Comparison of ENCODE assay signal across 17 cellular contexts in the genomic region with DNA sequence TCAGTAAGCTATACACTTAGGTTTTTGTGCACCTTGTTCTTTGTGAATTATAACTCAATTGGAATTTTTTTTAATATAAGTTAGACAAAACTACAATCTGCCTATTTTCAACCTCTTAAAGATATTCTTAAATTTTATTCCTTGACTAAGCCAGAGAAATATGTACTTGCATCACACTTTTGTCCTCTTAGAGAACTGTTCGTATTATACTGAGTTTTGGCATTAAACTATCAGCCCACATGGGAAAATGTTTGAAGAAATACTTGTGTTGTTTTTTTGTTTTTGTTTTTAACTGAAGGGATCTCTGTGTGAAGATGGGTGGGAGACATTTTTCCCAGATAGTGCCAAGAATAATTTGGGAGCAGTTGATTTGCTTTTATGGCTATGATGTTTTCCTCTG. TPM values are rescaled to one million over a fixed set of nuclear protein-coding genes. Genes with fewer than 3 reads are reported as not detected.
DNase-seq lines count a peak whose midpoint lies in the region; ATAC-seq and TF ChIP-seq lines count a peak whose summit lies in the region.
"Had no signal": no experiment of that assay in that cellular context is flagged by ENCODE, and none has a peak within 500 bp of the region (broad histone marks: within the 10 kb centered on the region; RNA-seq: fewer than 3 reads in every experiment).

No MANE protein-coding gene starts in this region.

- H3K4me3 Mint-ChIP-seq in activated T-helper 1 cell treated with anti-CD3 and anti-CD28 coated beads, Interleukin-12 subunit alpha, Interleukin-12 subunit beta, Interleukin-2, Interleukin-4 antibody, amounts not matched to agents 30 ng/mL and 10 ng/mL and 1 ng/mL, durations not matched to agents 14 hours and 24 hours and 36 hours: no peak overlapping the region
- H3K4me3 Mint-ChIP-seq: activated T-cell treated with anti-CD3 and anti-CD28 coated beads, Interleukin-2, amount 50 U/mL, for 4 hours had no signal

- no peak overlapping the region for H3K18ac ChIP-seq in neuronal stem cell (ENCODE audit: low read length)

- intact Hi-C loops in activated T-helper 1 cell treated with anti-CD3 and anti-CD28 coated beads, Interleukin-12 subunit alpha, Interleukin-12 subunit beta, Interleukin-2, Interleukin-4 antibody, amounts not matched to agents 30 ng/mL and 10 ng/mL and 1 ng/mL, durations not matched to agents 14 hours and 24 hours and 36 hours (cut with micrococcal nuclease): no loop called here
- intact Hi-C loops in lower lobe of right lung (cut with DNase I): no loop called here

- no peak overlapping the region for H3K23ac ChIP-seq in neuronal stem cell (ENCODE audit: low read depth, low read length, poor library complexity)

- no CpG with 5 or more reads among the region's 1 CpG for WGBS in neuronal stem cell (ENCODE audit: extremely low coverage in 2 of 2, insufficient read length in 2 of 2, insufficient replicate concordance in 1 of 2), 2 donors

- H2AK5ac ChIP-seq in neuronal stem cell (ENCODE audit: low read depth, low read length): no peak overlapping the region

- no peaks in the 10 kb centered on the region for H3K9me3 Mint-ChIP-seq in activated T-helper 1 cell treated with anti-CD3 and anti-CD28 coated beads, Interleukin-12 subunit alpha, Interleukin-12 subunit beta, Interleukin-2, Interleukin-4 antibody, amounts not matched to agents 30 ng/mL and 10 ng/mL and 1 ng/mL, durations not matched to agents 14 hours and 24 hours and 36 hours
- H3K9me3 Mint-ChIP-seq: activated T-cell treated with anti-CD3 and anti-CD28 coated beads, Interleukin-2, amount 50 U/mL, for 4 hours had no signal

- H2BK120ac ChIP-seq in neuronal stem cell (ENCODE audit: low read depth, low read length): no peak overlapping the region

- H3K27ac ChIP-seq in lower lobe of right lung (no peak overlapping the region), neuronal stem cell (replicated peaks; ENCODE audit: low read length) (no peak overlapping the region)
- H3K27ac ChIP-seq: C4-2B, esophagus muscularis mucosa had no signal

- H2BK5ac ChIP-seq in neuronal stem cell (ENCODE audit: low read length): no peak overlapping the region

- no peak for TF ChIP-seq CTCF in lower lobe of right lung (IDR thresholded peaks at IDR 0.05)

- no peak overlapping the region for H3K9ac ChIP-seq in neuronal stem cell (ENCODE audit: low read depth, low read length, poor library complexity)

- H3K4me1 Mint-ChIP-seq in activated T-helper 1 cell treated with anti-CD3 and anti-CD28 coated beads, Interleukin-12 subunit alpha, Interleukin-12 subunit beta, Interleukin-2, Interleukin-4 antibody, amounts not matched to agents 30 ng/mL and 10 ng/mL and 1 ng/mL, durations not matched to agents 14 hours and 24 hours and 36 hours (ENCODE audit: low read depth): peaks cover 28% of the 10 kb centered on the region

- no peak overlapping the region for H4K8ac ChIP-seq in neuronal stem cell (ENCODE audit: low read depth, low read length)

- H3K27ac Mint-ChIP-seq in activated T-helper 1 cell treated with anti-CD3 and anti-CD28 coated beads, Interleukin-12 subunit alpha, Interleukin-12 subunit beta, Interleukin-2, Interleukin-4 antibody, amounts not matched to agents 30 ng/mL and 10 ng/mL and 1 ng/mL, durations not matched to agents 14 hours and 24 hours and 36 hours: peak overlapping the region; percentile 40

- H2AFZ ChIP-seq in neuronal stem cell (ENCODE audit: low read length): no peak overlapping the region

- H3K4me3 ChIP-seq in lower lobe of right lung (no peak overlapping the region), neuronal stem cell (ENCODE audit: low read length in 2 of 2) (no peak overlapping the region)
- H3K4me3 ChIP-seq: esophagus muscularis mucosa had no signal

- H2BK15ac ChIP-seq in neuronal stem cell (ENCODE audit: low read length): no peak overlapping the region

- no peaks in the 10 kb centered on the region for H3K27me3 Mint-ChIP-seq in activated T-helper 1 cell treated with anti-CD3 and anti-CD28 coated beads, Interleukin-12 subunit alpha, Interleukin-12 subunit beta, Interleukin-2, Interleukin-4 antibody, amounts not matched to agents 30 ng/mL and 10 ng/mL and 1 ng/mL, durations not matched to agents 14 hours and 24 hours and 36 hours (ENCODE audit: insufficient read depth)

- no peaks in the 10 kb centered on the region for H3K9me3 ChIP-seq in lower lobe of right lung
- H3K9me3 ChIP-seq in neuronal stem cell (replicated peaks in 1 of 2; ENCODE audit: control insufficient read depth in 2 of 2, insufficient read depth in 1 of 2, low read depth in 1 of 2, low read length in 2 of 2): no peaks in the 10 kb centered on the region
- H3K9me3 ChIP-seq: esophagus muscularis mucosa had no signal

- no peak for ATAC-seq in lower lobe of right lung
- ATAC-seq: activated T-cell treated with anti-CD3 and anti-CD28 coated beads, Interleukin-2, amount 50 U/mL, for 4 hours; left lobe of liver had no signal

- H3K4me2 ChIP-seq in neuronal stem cell (ENCODE audit: insufficient read depth, low read length, poor library complexity, severe bottlenecking): no peak overlapping the region

- no peak overlapping the region for H2BK12ac ChIP-seq in neuronal stem cell (ENCODE audit: low read length)

- H3K27me3 ChIP-seq in lower lobe of right lung (ENCODE audit: low read depth) (no peaks in the 10 kb centered on the region), neuronal stem cell (ENCODE audit: control insufficient read depth in 3 of 3, insufficient read depth in 3 of 3, low read depth in 1 of 3, low read length in 3 of 3) (no peaks in the 10 kb centered on the region)
- H3K27me3 ChIP-seq: esophagus muscularis mucosa had no signal

- peaks cover 60% of the 10 kb centered on the region for H3K36me3 Mint-ChIP-seq in activated T-helper 1 cell treated with anti-CD3 and anti-CD28 coated beads, Interleukin-12 subunit alpha, Interleukin-12 subunit beta, Interleukin-2, Interleukin-4 antibody, amounts not matched to agents 30 ng/mL and 10 ng/mL and 1 ng/mL, durations not matched to agents 14 hours and 24 hours and 36 hours (ENCODE audit: low read depth)

- no peaks in the 10 kb centered on the region for H3K79me1 ChIP-seq in neuronal stem cell (ENCODE audit: low read depth, low read length)

- no peak overlapping the region for H3K14ac ChIP-seq in neuronal stem cell (ENCODE audit: low read length)

- DNase-seq in EH (ENCODE audit: low read depth) (peak; percentile 59), fibroblast of peridontal ligament (ENCODE audit: extremely low read depth) (peak; percentile 74), renal cortical epithelial cell (ENCODE audit: low read depth) (peak; percentile 16), lower lobe of right lung (no peak), NCI-H2107 treated with DMSO at 0.1 percent for 48 hours (lab: John Stamatoyannopoulos, UW; ENCODE audit: unreplicated experiment) (no peak), NOMO-1 treated with dmso at 0.1 percent for 144 hours (lab: John Stamatoyannopoulos, UW; ENCODE audit: unreplicated experiment) (no peak), neuronal stem cell (ENCODE audit: low spot score) (no peak)
- no peak for DNase-seq in activated T-helper 1 cell treated with anti-CD3 and anti-CD28 coated beads, Interleukin-12 subunit alpha, Interleukin-12 subunit beta, Interleukin-2, Interleukin-4 antibody, amounts not matched to agents 30 ng/mL and 10 ng/mL and 1 ng/mL, durations not matched to agents 14 hours and 24 hours and 36 hours (ENCODE audit: low spot score)
- DNase-seq: activated CD4-positive, alpha-beta T cell treated with anti-CD3 and anti-CD28 coated beads for 48 hours; activated T-cell treated with anti-CD3 and anti-CD28 coated beads, Interleukin-2, amount 50 U/mL, for 4 hours; DMS79; NCI-H1694; NCI-H524 treated with DMSO at 0.1 percent for 48 hours; OCI-M1 had no signal

- H3K4ac ChIP-seq in neuronal stem cell (ENCODE audit: low read length): no peak overlapping the region

- H3K4me1 ChIP-seq in lower lobe of right lung: no peaks in the 10 kb centered on the region
- H3K4me1 ChIP-seq in neuronal stem cell (ENCODE audit: control insufficient read depth in 2 of 2, insufficient read depth in 1 of 2, low read depth in 1 of 2, low read length in 2 of 2): no peaks in the 10 kb centered on the region
- H3K4me1 ChIP-seq: esophagus muscularis mucosa had no signal

- H3K36me3 ChIP-seq in lower lobe of right lung (peaks cover 91% of the 10 kb centered on the region), neuronal stem cell (replicated peaks in 1 of 2; ENCODE audit: control insufficient read depth in 2 of 2, insufficient read depth in 2 of 2, low read length in 2 of 2) (peaks cover 27 to 95% of the 10 kb centered on the region in 2 donors)

- H4K91ac ChIP-seq in neuronal stem cell (ENCODE audit: low read depth, low read length, poor library complexity): no peak overlapping the region

RNA-seq across cellular contexts. Expression of a gene that starts 25.3 kb away (rescaled TPM):
- 29.4 and 29.7 TPM in 2 replicates for total RNA-seq in activated T-helper 1 cell treated with anti-CD3 and anti-CD28 coated beads, Interleukin-12 subunit alpha, Interleukin-12 subunit beta, Interleukin-2, Interleukin-4 antibody, amounts not matched to agents 30 ng/mL and 10 ng/mL and 1 ng/mL, durations not matched to agents 14 hours and 24 hours and 36 hours
- 8.5 and 21.9 TPM in 2 replicates for total RNA-seq in renal cortical epithelial cell
- total RNA-seq in lower lobe of right lung: 8.7 TPM
- polyA plus RNA-seq in neuronal stem cell (2013, experiment 1 of 2): 15.7 TPM
- polyA plus RNA-seq in neuronal stem cell (2013, experiment 2 of 2): 14.4 TPM

RNA-seq across cellular contexts. Expression of a gene that starts 54.5 kb away (rescaled TPM):
- 337 and 345 TPM in 2 replicates for total RNA-seq in activated T-helper 1 cell treated with anti-CD3 and anti-CD28 coated beads, Interleukin-12 subunit alpha, Interleukin-12 subunit beta, Interleukin-2, Interleukin-4 antibody, amounts not matched to agents 30 ng/mL and 10 ng/mL and 1 ng/mL, durations not matched to agents 14 hours and 24 hours and 36 hours
- total RNA-seq in renal cortical epithelial cell: 157 and 360 TPM in 2 replicates
- 83.2 TPM for total RNA-seq in lower lobe of right lung
- 175 TPM for polyA plus RNA-seq in neuronal stem cell (2013, experiment 1 of 2)
- polyA plus RNA-seq in neuronal stem cell (2013, experiment 2 of 2): 189 TPM

RNA-seq across cellular contexts. Expression of a gene that starts 54.7 kb away (rescaled TPM):
- 19.3 and 21.6 TPM in 2 replicates for total RNA-seq in activated T-helper 1 cell treated with anti-CD3 and anti-CD28 coated beads, Interleukin-12 subunit alpha, Interleukin-12 subunit beta, Interleukin-2, Interleukin-4 antibody, amounts not matched to agents 30 ng/mL and 10 ng/mL and 1 ng/mL, durations not matched to agents 14 hours and 24 hours and 36 hours
- total RNA-seq in renal cortical epithelial cell: 21.5 and 61.6 TPM in 2 replicates
- 50.2 TPM for total RNA-seq in lower lobe of right lung
- 27.8 TPM for polyA plus RNA-seq in neuronal stem cell (2013, experiment 1 of 2)
- 29.1 TPM for polyA plus RNA-seq in neuronal stem cell (2013, experiment 2 of 2)

Comparison
In these comparisons a context has a peak if more than half of its experiments do, and no peak if none do; other contexts are left out.
1. DNase-seq: peak in EH (single experiment), fibroblast of peridontal ligament (single experiment) and renal cortical epithelial cell (single experiment); none in activated T-helper 1 cell treated with anti-CD3 and anti-CD28 coated beads, Interleukin-12 subunit alpha, Interleukin-12 subunit beta, Interleukin-2, Interleukin-4 antibody, amounts not matched to agents 30 ng/mL and 10 ng/mL and 1 ng/mL, durations not matched to agents 14 hours and 24 hours and 36 hours (single experiment), lower lobe of right lung (single experiment), NCI-H2107 treated with DMSO at 0.1 percent for 48 hours (single experiment), NOMO-1 treated with dmso at 0.1 percent for 144 hours (single experiment) and neuronal stem cell (single experiment).